In the genomic region with DNA sequence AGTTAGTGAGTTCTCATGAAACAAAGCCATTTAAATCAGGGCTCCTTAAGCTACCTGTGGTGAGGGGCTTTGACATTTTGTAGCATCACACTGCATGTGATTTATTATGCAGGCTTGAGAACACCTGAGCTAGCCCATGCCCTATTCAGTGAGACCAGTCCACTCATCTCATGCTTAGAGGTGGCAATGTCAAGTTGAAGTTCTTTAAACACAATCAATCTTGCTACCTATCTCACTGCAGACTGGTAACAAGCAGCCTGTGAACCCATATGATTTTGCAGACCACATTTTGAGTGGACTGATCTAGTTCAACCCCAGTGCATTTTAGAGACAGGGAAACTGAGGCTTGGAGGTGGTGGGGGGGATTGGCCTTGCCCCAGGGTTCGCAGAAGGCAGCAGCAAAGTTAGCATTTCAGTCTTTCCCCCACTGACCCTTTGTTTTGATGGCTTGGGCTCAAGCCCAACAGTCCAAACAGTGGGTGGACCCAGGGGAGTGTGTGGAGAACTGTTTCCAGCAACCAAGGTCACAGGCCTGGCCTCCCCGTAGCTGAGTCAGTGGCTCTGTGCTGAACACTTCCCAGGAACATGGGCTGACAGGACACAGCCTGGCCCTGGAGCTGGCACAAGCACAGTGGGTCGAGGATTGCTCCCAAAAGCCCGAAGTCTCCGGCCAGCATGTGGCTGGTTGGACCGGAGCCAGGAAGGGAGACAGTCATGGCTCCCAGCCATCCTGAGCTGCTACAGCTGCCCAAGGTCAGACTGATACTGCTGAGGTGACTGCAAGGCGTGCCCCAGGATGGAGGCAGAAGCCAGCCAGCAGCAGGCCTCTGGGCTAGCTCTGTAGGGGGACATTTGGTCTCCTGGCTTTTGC, we compare ENCODE assay signal across 10 cellular contexts.
DNase-seq lines count a peak whose midpoint lies in the region; ATAC-seq, FAIRE-seq and TF ChIP-seq lines count a peak whose summit lies in the region.
"Had no signal": no experiment of that assay in that cellular context is flagged by ENCODE, and none has a peak within 500 bp of the region (broad histone marks: within the 10 kb centered on the region; RNA-seq: fewer than 3 reads in every experiment).

No MANE protein-coding gene starts in this region.

- H3K4me3 ChIP-seq in endothelial cell of umbilical vein (replicated peaks in 1 of 3; ENCODE audit: insufficient read depth in 1 of 3, low read depth in 1 of 3, low read length in 3 of 3) (no peak overlapping the region), uterus (no peak overlapping the region)

- POLR2A ChIA-PET in endothelial cell of umbilical vein (lab: Charles Lee) = interaction anchor here (0.7 kb wide), 1 partner anchor 122 kb away, joined by 3 read pairs; no protein-coding TSS in a partner anchor

- H3K9me1 ChIP-seq in endothelial cell of umbilical vein (replicated peaks; ENCODE audit: control insufficient read depth, extremely low read depth, insufficient read depth, low read length) = no peaks in the 10 kb centered on the region

- no peaks in the 10 kb centered on the region for H3K27me3 Mint-ChIP-seq in stimulated activated naive B cell treated with anti-CD40 and anti-IgM and Interleukin-4, amounts not matched to agents 10 μg/mL and 1 μg/mL and 100 μg/mL, for 72 hours

- intact Hi-C loops in endothelial cell of umbilical vein (cut with micrococcal nuclease) = no loop called here
- intact Hi-C loops in uterus (cut with DNase I; ENCODE audit: low total_unique reads) = no loop called here

- no peak overlapping the region for H2AFZ ChIP-seq in endothelial cell of umbilical vein (ENCODE audit: low read depth, low read length)

- H3K9ac ChIP-seq in endothelial cell of umbilical vein (replicated peaks; ENCODE audit: extremely low read depth, insufficient read depth, low read length) = no peak overlapping the region

- CTCF ChIA-PET in endothelial cell of umbilical vein (lab: Charles Lee) = interaction anchor here (1.1 to 3.0 kb wide), 12 partner anchors 10 to 158 kb away, joined by 3 to 16 read pairs (median 5); a partner anchor contains a TSS

- peaks cover 4% of the 10 kb centered on the region for H4K20me1 ChIP-seq in endothelial cell of umbilical vein (replicated peaks; ENCODE audit: control insufficient read depth, extremely low read depth, insufficient read depth, low read length)

- H3K36me3 Mint-ChIP-seq in stimulated activated naive B cell treated with anti-CD40 and anti-IgM and Interleukin-4, amounts not matched to agents 10 μg/mL and 1 μg/mL and 100 μg/mL, for 72 hours = no peaks in the 10 kb centered on the region

- H3K4me1 ChIP-seq in endothelial cell of umbilical vein (ENCODE audit: control insufficient read depth, extremely low read depth, insufficient read depth, low read length) = peaks cover 11% of the 10 kb centered on the region
- H3K4me1 ChIP-seq in uterus = no peaks in the 10 kb centered on the region

- peaks cover 17% of the 10 kb centered on the region for H3K79me2 ChIP-seq in endothelial cell of umbilical vein (ENCODE audit: control insufficient read depth, insufficient read depth, low read length)

- H3K27ac ChIP-seq in endothelial cell of umbilical vein (ENCODE audit: insufficient read depth, low read depth, low read length) = no peak overlapping the region
- H3K27ac ChIP-seq in uterus = no peak overlapping the region

- TF ChIP-seq POLR2A in endothelial cell of umbilical vein (IDR thresholded peaks at IDR 0.05; ENCODE audit: low read depth, low read length) (no peak), uterus (IDR thresholded peaks at IDR 0.05) (no peak)

- no peak overlapping the region for H3K4me2 ChIP-seq in endothelial cell of umbilical vein (ENCODE audit: insufficient read depth, low read length)

- no peak overlapping the region for H3K4me3 Mint-ChIP-seq in stimulated activated naive B cell treated with anti-CD40 and anti-IgM and Interleukin-4, amounts not matched to agents 10 μg/mL and 1 μg/mL and 100 μg/mL, for 72 hours

- TF ChIP-seq CTCF in endothelial cell of umbilical vein (IDR thresholded peaks at IDR 0.05; ENCODE audit: extremely low read depth in 1 of 2, insufficient read depth in 1 of 2, low read depth in 1 of 2, low read length in 2 of 2) = no peak
- TF ChIP-seq CTCF in uterus (IDR thresholded peaks at IDR 0.05) = no peak

- peak; percentile 92 for FAIRE-seq in endothelial cell of umbilical vein (lab: Jason Lieb, UNC)
- FAIRE-seq: keratinocyte had no signal

- H3K9me3 ChIP-seq in endothelial cell of umbilical vein (replicated peaks; ENCODE audit: control insufficient read depth, insufficient read depth, low read length) (no peaks in the 10 kb centered on the region), uterus (no peaks in the 10 kb centered on the region)

- no peaks in the 10 kb centered on the region for H3K9me3 Mint-ChIP-seq in stimulated activated naive B cell treated with anti-CD40 and anti-IgM and Interleukin-4, amounts not matched to agents 10 μg/mL and 1 μg/mL and 100 μg/mL, for 72 hours

- no peak overlapping the region for H3K27ac Mint-ChIP-seq in stimulated activated naive B cell treated with anti-CD40 and anti-IgM and Interleukin-4, amounts not matched to agents 10 μg/mL and 1 μg/mL and 100 μg/mL, for 72 hours

- H3K27me3 ChIP-seq in endothelial cell of umbilical vein (ENCODE audit: control insufficient read depth in 2 of 2, insufficient read depth in 2 of 2, low read length in 2 of 2) (no peaks in the 10 kb centered on the region), uterus (no peaks in the 10 kb centered on the region)

- peak; percentile 56 for DNase-seq in activated effector memory CD4-positive, alpha-beta T cell treated with anti-CD3 and anti-CD28 coated beads, Interleukin-2, amount 50 U/mL, for 16 hours
- DNase-seq in activated effector memory CD4-positive, alpha-beta T cell treated with Interleukin-2 at 50 U/mL for 16 hours = no peak
- peak; percentile 79 for DNase-seq in endothelial cell of umbilical vein (ENCODE audit: low read depth, low spot score)
- DNase-seq in mesenteric fat pad (ENCODE audit: low spot score) = peak; percentile 93
- DNase-seq in uterus = peak; percentile 69 to 72
- DNase-seq in stimulated activated naive B cell treated with anti-CD40 and anti-IgM and Interleukin-4, amounts not matched to agents 10 μg/mL and 1 μg/mL and 100 μg/mL, for 72 hours = no peak
- DNase-seq: activated naive CD4-positive, alpha-beta T cell treated with Interleukin-2 at 50 U/mL for 16 hours had no signal

- dilution Hi-C loops in endothelial cell of umbilical vein (cut with MboI; ENCODE audit: extremely low pct_ligation_motif_present, low sequenced_read_pairs) = no loop called here

- BruUV-seq in endothelial cell of umbilical vein (replicated peaks; lab: Mats Ljungman, UMichigan) = no TSS peak

- H3K4me1 Mint-ChIP-seq in stimulated activated naive B cell treated with anti-CD40 and anti-IgM and Interleukin-4, amounts not matched to agents 10 μg/mL and 1 μg/mL and 100 μg/mL, for 72 hours = peaks cover 0 to 3% of the 10 kb centered on the region in 2 donors

- peaks cover 6 to 21% of the 10 kb centered on the region in 2 experiments for H3K36me3 ChIP-seq in endothelial cell of umbilical vein (ENCODE audit: control insufficient read depth in 2 of 2, extremely low read depth in 1 of 2, insufficient read depth in 2 of 2, low read length in 2 of 2)
- no peaks in the 10 kb centered on the region for H3K36me3 ChIP-seq in uterus

- ATAC-seq in GM18861 (IDR thresholded peaks at IDR 0.05; ENCODE audit: unreplicated experiment) = no peak
- ATAC-seq in stimulated activated naive B cell treated with anti-CD40 and anti-IgM and Interleukin-4, amounts not matched to agents 10 μg/mL and 1 μg/mL and 100 μg/mL, for 72 hours (replicated peaks) = no peak
- no peak for ATAC-seq in GM21367 (IDR thresholded peaks at IDR 0.05; ENCODE audit: unreplicated experiment)

TF ChIP-seq in endothelial cell of umbilical vein, 7 proteins besides CTCF, POLR2A, EP300 and RAD21:
- TF ChIP-seq POLR2AphosphoS5 (IDR thresholded peaks at IDR 0.05; ENCODE audit: insufficient read depth, low read depth, low read length) (no peak), FOS (IDR thresholded peaks at IDR 0.05; ENCODE audit: borderline replicate concordance, insufficient read depth, low read length) (no peak), EZH2 (IDR thresholded peaks at IDR 0.05; ENCODE audit: borderline replicate concordance, low read depth, low read length, severe bottlenecking) (no peak), MYC (IDR thresholded peaks at IDR 0.05; ENCODE audit: low read depth, low read length) (no peak), GATA2 (IDR thresholded peaks at IDR 0.05; ENCODE audit: insufficient read depth, insufficient read length, low read depth, low read length) (no peak), JUN (IDR thresholded peaks at IDR 0.05; ENCODE audit: borderline replicate concordance, insufficient read depth, insufficient read length, low read depth) (no peak)
- TF ChIP-seq, protein P1, sequence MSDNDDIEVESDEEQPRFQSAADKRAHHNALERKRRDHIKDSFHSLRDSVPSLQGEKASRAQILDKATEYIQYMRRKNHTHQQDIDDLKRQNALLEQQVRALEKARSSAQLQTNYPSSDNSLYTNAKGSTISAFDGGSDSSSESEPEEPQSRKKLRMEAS (IDR thresholded peaks at IDR 0.05; ENCODE audit: insufficient read depth, insufficient read length) = no peak

Comparison
In these comparisons a context has a peak if more than half of its experiments do, and no peak if none do; other contexts are left out.
1. DNase-seq: peak in activated effector memory CD4-positive, alpha-beta T cell treated with anti-CD3 and anti-CD28 coated beads, Interleukin-2, amount 50 U/mL, for 16 hours (single experiment), endothelial cell of umbilical vein (single experiment), mesenteric fat pad (single experiment) and uterus (2 of 2); none in activated effector memory CD4-positive, alpha-beta T cell treated with Interleukin-2 at 50 U/mL for 16 hours (single experiment) and stimulated activated naive B cell treated with anti-CD40 and anti-IgM and Interleukin-4, amounts not matched to agents 10 μg/mL and 1 μg/mL and 100 μg/mL, for 72 hours (single experiment).